ENCODE assay signal across 8 cellular contexts in the genomic region with DNA sequence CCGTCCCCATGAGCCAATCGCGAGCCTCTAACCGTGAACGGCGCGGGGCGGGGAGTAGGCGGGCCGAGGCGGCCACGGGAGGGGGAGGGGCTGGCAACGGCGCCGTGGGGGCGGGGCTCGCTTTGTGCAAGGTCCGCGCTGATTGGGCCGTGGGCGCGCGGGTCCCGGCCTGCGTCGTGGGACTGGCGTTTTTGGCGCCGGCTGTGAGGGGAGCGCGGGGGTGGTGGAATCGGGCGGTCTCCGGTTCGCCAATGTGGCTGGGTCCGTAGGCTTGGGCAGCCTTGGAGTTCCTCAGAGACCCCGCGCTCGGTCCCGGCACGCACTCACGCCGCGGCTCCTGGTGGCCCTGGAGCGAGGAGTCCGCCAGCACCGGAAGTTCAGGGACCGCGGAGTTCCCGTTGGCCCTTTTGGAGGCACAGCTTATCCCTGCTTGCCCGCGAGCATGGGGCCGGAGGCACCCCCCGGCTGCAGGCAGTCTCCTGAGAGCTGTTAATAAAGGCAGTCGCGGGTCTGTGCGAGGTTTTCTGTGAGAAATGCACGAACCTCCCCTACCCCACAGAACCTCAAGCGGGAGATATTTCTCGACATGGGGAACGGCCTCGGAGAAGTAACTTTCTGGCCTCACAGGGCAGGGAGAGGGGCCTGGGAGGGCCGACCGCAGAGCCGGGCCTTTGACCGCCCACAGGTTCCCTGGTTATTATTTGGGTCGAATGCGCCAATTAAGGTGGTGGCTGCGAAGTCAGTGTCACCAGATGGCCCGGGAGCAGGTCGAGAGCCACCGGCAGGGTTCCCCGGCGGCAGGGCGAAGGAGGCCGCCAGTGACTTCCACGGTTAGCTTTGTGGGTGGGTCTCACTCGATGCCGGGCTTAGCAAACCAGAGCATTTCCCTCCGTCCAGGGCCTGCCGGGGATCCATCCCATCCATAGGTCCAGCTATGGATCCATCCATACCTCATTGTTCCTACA. TPM values are rescaled to one million over a fixed set of nuclear protein-coding genes. Genes with fewer than 3 reads are reported as not detected.
DNase-seq lines count a peak whose midpoint lies in the region; ATAC-seq, FAIRE-seq and TF ChIP-seq lines count a peak whose summit lies in the region.

No MANE protein-coding gene starts in this region.

- peak overlapping the region; percentile 83 for H3K4me3 ChIP-seq in HEK293 (ENCODE audit: low read depth, low read length)
- peak overlapping the region; percentile 81 to 96 (median 86) for H3K4me3 ChIP-seq in keratinocyte (ENCODE audit: control insufficient read depth in 2 of 3, extremely low read depth in 1 of 3, insufficient read depth in 2 of 3, low read depth in 1 of 3, low read length in 3 of 3)

- dilution Hi-C loops in keratinocyte (cut with MboI; ENCODE audit: extremely low pct_ligation_motif_present, low sequenced_read_pairs) = no loop called here

- H3K9ac ChIP-seq in ES-I3 (ENCODE audit: low read depth, low read length) (peak overlapping the region; percentile 99), keratinocyte (ENCODE audit: control insufficient read depth, extremely low read depth, insufficient read depth, low read length) (peak overlapping the region; percentile 99)

- ATAC-seq in activated B cell treated with CpG ODN at 0.5 μM for 24 hours (ENCODE audit: low read depth) = peak; percentile 88

- no peaks in the 10 kb centered on the region for H3K9me1 ChIP-seq in keratinocyte (ENCODE audit: control insufficient read depth, extremely low read depth, insufficient read depth, low read length)

- H3K27ac ChIP-seq in HEK293 (ENCODE audit: extremely low read depth, low read depth, low read length) (peak overlapping the region; percentile 96), caudate nucleus (ENCODE audit: low read depth, low read length) (peak overlapping the region; percentile 90), keratinocyte (ENCODE audit: control insufficient read depth, insufficient read depth, low read length) (peak overlapping the region; percentile 83)

- DNase-seq in NCI-H1694 treated with DMSO at 0.1 percent for 48 hours (lab: John Stamatoyannopoulos, UW) (peak; percentile 80), activated B cell treated with CpG ODN at 0.5 μM for 24 hours (peak; percentile 93), caudate nucleus (lab: John Stamatoyannopoulos, UW) (peak in 59 of 61 donors; percentile 58 to 99 (median 97)), keratinocyte (ENCODE audit: low read depth, low spot score) (no peak), ACHN (no peak)
- DNase-seq in stimulated activated CD4-positive, alpha-beta T cell treated with anti-CD3 and anti-CD28 coated beads, Interleukin-15, amount 100 ng/mL, for 24 hours = peak; percentile 99

- H3K4me2 ChIP-seq in keratinocyte (ENCODE audit: control insufficient read depth, extremely low read depth, insufficient read depth, low read depth, low read length) = peak overlapping the region; percentile 89

- H2AFZ ChIP-seq in keratinocyte (ENCODE audit: control insufficient read depth, low read length) = peak overlapping the region; percentile 64

- H3K4me1 ChIP-seq in ES-I3 (ENCODE audit: insufficient read depth, low read length) = peaks cover 9% of the 10 kb centered on the region
- H3K4me1 ChIP-seq in HEK293 (ENCODE audit: control insufficient read depth, insufficient read depth, low read length) = no peaks in the 10 kb centered on the region
- H3K4me1 ChIP-seq in keratinocyte (ENCODE audit: control insufficient read depth, extremely low read depth, insufficient read depth, low read length) = peaks cover 16% of the 10 kb centered on the region

- H3K4me1 Mint-ChIP-seq in activated B cell treated with CpG ODN at 0.5 μM for 24 hours = peaks cover 38% of the 10 kb centered on the region

- in situ Hi-C loops in ACHN (cut with HindIII; ENCODE audit: low pct_ligation_motif_present, low pct_unique_long_range_greater_than_20kb, low sequenced_read_pairs) = no loop called here

- H3K27me3 Mint-ChIP-seq in activated B cell treated with CpG ODN at 0.5 μM for 24 hours = no peaks in the 10 kb centered on the region

- CTCF ChIA-PET in HEK293 (lab: Yijun Ruan, JAX) = interaction anchor here (0.6 to 7.4 kb wide), 4 partner anchors 12 to 138 kb away, joined by 3 to 55 read pairs (median 4); no protein-coding TSS in a partner anchor
- CTCF ChIA-PET in activated B cell treated with CpG ODN at 0.5 μM for 24 hours (lab: Charles Lee) = interaction anchor here (0.7 to 5.3 kb wide), 8 partner anchors 13 to 618 kb away, joined by 3 to 36 read pairs (median 4); no protein-coding TSS in a partner anchor

- H3K4me3 Mint-ChIP-seq in activated B cell treated with CpG ODN at 0.5 μM for 24 hours = peak overlapping the region; percentile 98

- peaks cover 43% of the 10 kb centered on the region for H3K79me2 ChIP-seq in keratinocyte (ENCODE audit: control insufficient read depth, insufficient read depth, low read length)

- no peaks in the 10 kb centered on the region for H3K9me3 Mint-ChIP-seq in activated B cell treated with CpG ODN at 0.5 μM for 24 hours

- H3K27ac Mint-ChIP-seq in activated B cell treated with CpG ODN at 0.5 μM for 24 hours = peak overlapping the region; percentile 100

- POLR2A ChIA-PET in HEK293 (lab: Yijun Ruan, JAX) (interaction anchor here (0.5 to 2.8 kb wide), 47 partner anchors 8 to 600 kb away, joined by 3 to 119 read pairs (median 4); a partner anchor contains a TSS), activated B cell treated with CpG ODN at 0.5 μM for 24 hours (lab: Charles Lee) (interaction anchor here (0.6 to 5.9 kb wide), 43 partner anchors 10 to 1543 kb away, joined by 3 to 96 read pairs (median 6); a partner anchor contains a TSS)

- intact Hi-C loops in activated B cell treated with CpG ODN at 0.5 μM for 24 hours (cut with micrococcal nuclease) = loop anchor here (1.0 to 5.0 kb wide), 10 partner anchors 13 to 408 kb away; a partner anchor contains a TSS

- H3K36me3 Mint-ChIP-seq in activated B cell treated with CpG ODN at 0.5 μM for 24 hours (ENCODE audit: low read depth) = peaks cover 41% of the 10 kb centered on the region

- H3K27me3 ChIP-seq in keratinocyte (ENCODE audit: control insufficient read depth, extremely low read depth, insufficient read depth, low read length) = no peaks in the 10 kb centered on the region

- FAIRE-seq in keratinocyte (lab: Jason Lieb, UNC) = no peak

- H4K20me1 ChIP-seq in keratinocyte (ENCODE audit: control insufficient read depth, extremely low read depth, insufficient read depth, low read length) = peaks cover 29% of the 10 kb centered on the region

- H3K36me3 ChIP-seq in ES-I3 (ENCODE audit: insufficient read depth, low read length) (peaks cover 33% of the 10 kb centered on the region), HEK293 (ENCODE audit: control insufficient read depth in 2 of 2, insufficient read depth in 1 of 2, low read length in 2 of 2) (peaks cover 25 to 41% of the 10 kb centered on the region in 2 experiments), keratinocyte (ENCODE audit: control insufficient read depth in 2 of 2, extremely low read depth in 1 of 2, insufficient read depth in 2 of 2, low read length in 2 of 2) (peaks cover 20 to 30% of the 10 kb centered on the region in 2 experiments)

- TF ChIP-seq CTCF in HEK293 (tag by site-specific recombination; IDR thresholded peaks at IDR 0.05) (no peak), activated B cell treated with CpG ODN at 0.5 μM for 24 hours (IDR thresholded peaks at IDR 0.05) (no peak), keratinocyte (optimal IDR thresholded peaks at IDR 0.05 in 1 of 3, IDR thresholded peaks at IDR 0.05 in 1 of 3, conservative IDR thresholded peaks at IDR 0.05 in 1 of 3; ENCODE audit: extremely low read depth in 1 of 3, insufficient read depth in 2 of 3, low read length in 3 of 3) (no peak)

- no peaks in the 10 kb centered on the region; the same call in 1 of the 2 replicates for H3K9me3 ChIP-seq in ES-I3 (ENCODE audit: control insufficient read depth, insufficient read depth, low read length)
- no peaks in the 10 kb centered on the region for H3K9me3 ChIP-seq in HEK293 (ENCODE audit: control insufficient read depth, insufficient read depth, low read depth, low read length)
- no peaks in the 10 kb centered on the region for H3K9me3 ChIP-seq in keratinocyte (ENCODE audit: control insufficient read depth, low read depth, low read length)

TF ChIP-seq in HEK293, 187 proteins besides CTCF, POLR2A, EP300 and RAD21 (continues in another document):
- TF ChIP-seq ZNF76 (tag by site-specific recombination; IDR thresholded peaks at IDR 0.05; ENCODE audit: borderline replicate concordance, low read depth) (peak; percentile 28; the same call in 1 of the 2 replicates), KLF16 (tag by site-specific recombination; IDR thresholded peaks at IDR 0.05) (no peak), ZNF341 (tag by site-specific recombination; IDR thresholded peaks at IDR 0.05; ENCODE audit: low read depth) (peak; percentile 62), ZNF747 (tag by site-specific recombination; IDR thresholded peaks at IDR 0.05) (no peak), ZNF335 (tag by site-specific recombination; conservative IDR thresholded peaks at IDR 0.05) (peak; percentile 83), ZNF626 (tag by site-specific recombination; IDR thresholded peaks at IDR 0.05) (no peak), ZNF2 (tag by site-specific recombination; IDR thresholded peaks at IDR 0.05) (peak; percentile 45; the same call in 1 of the 2 replicates), SP3 (tag by site-specific recombination; IDR thresholded peaks at IDR 0.05) (peak; percentile 18; the same call in 1 of the 2 replicates), ZNF24 (tag by site-specific recombination; IDR thresholded peaks at IDR 0.05) (0 out of 2 replicates have a peak, but pooled peaks have one; percentile 39), ZBTB8A (tag by site-specific recombination; IDR thresholded peaks at IDR 0.05) (peak; percentile 33)

RNA-seq across cellular contexts. Expression of a gene that starts 0.6 kb away (rescaled TPM):
- 693 and 761 TPM in 2 replicates for total RNA-seq in activated B cell treated with CpG ODN at 0.5 μM for 24 hours
- polyA plus RNA-seq in keratinocyte = 103 to 247 TPM (median 123 TPM) in 3 replicates
- 560 TPM for polyA plus RNA-seq in keratinocyte (2011; ENCODE audit: low read depth)
- polyA plus RNA-seq in keratinocyte (2011; cell fraction: cytosol; rRNA removed) = 241 and 313 TPM in 2 replicates
- 345 and 392 TPM in 2 replicates for polyA plus RNA-seq in keratinocyte (2011; cell fraction: nucleus; rRNA removed)
- 186 and 511 TPM in 2 replicates for polyA plus RNA-seq in keratinocyte (2012; ENCODE audit: low replicate concordance)
- 15.1 to 107 TPM (median 36.5 TPM) in 3 replicates for polyA minus RNA-seq in keratinocyte
- polyA minus RNA-seq in keratinocyte (2011; cell fraction: cytosol; rRNA and poly(A)+ RNA removed) = 50.8 TPM
- 24.5 and 111 TPM in 2 replicates for polyA minus RNA-seq in keratinocyte (2011; cell fraction: nucleus; rRNA and poly(A)+ RNA removed)

Comparison
In these comparisons a context has a peak if more than half of its experiments do, and no peak if none do; other contexts are left out.
1. DNase-seq: peak in NCI-H1694 treated with DMSO at 0.1 percent for 48 hours (single experiment), activated B cell treated with CpG ODN at 0.5 μM for 24 hours (single experiment), caudate nucleus (59 of 61) and stimulated activated CD4-positive, alpha-beta T cell treated with anti-CD3 and anti-CD28 coated beads, Interleukin-15, amount 100 ng/mL, for 24 hours (single experiment); none in keratinocyte (single experiment) and ACHN (single experiment).
2. Peak in every context shown above with its lines, with median percentiles within 50 percentile points of each other: H3K27ac ChIP-seq.